In genomic region chr13:19173752-19174151, GRCh38 we compare ENCODE assay signal across 4 cellular contexts. TPM values are rescaled to one million over a fixed set of nuclear protein-coding genes. Genes with fewer than 3 reads are reported as not detected.
"Had no signal": no experiment of that assay in that cellular context is flagged by ENCODE, and none has a peak within 500 bp of the region (broad histone marks: within the 10 kb centered on the region; RNA-seq: fewer than 3 reads in every experiment).

No MANE protein-coding gene starts in this region.

- H3K4me3 ChIP-seq: GM12878 had no signal

- ATAC-seq: GM12878 had no signal

- DNase-seq: GDM1, GF-D8 had no signal

RNA-seq across cellular contexts. Expression of gene TUBA3C, which starts 7.9 kb away (rescaled TPM):
- total RNA-seq: G401, GM12878 had no signal
